1 cellular context compared by ENCODE assay signal in genomic region chr4:41360911-41361830, GRCh38.
TF ChIP-seq lines count a peak whose summit lies in the region.

No MANE protein-coding gene starts in this region.

TF ChIP-seq in HEK293, 187 proteins besides CTCF, POLR2A, EP300 and RAD21 (continued from another document):
- TF ChIP-seq ZBTB11 (tag by site-specific recombination; conservative IDR thresholded peaks at IDR 0.05; ENCODE audit: low read depth), result 0 out of 2 replicates have a peak, but pooled peaks have one; percentile 21
- TF ChIP-seq ZBTB26 (tag by site-specific recombination; optimal IDR thresholded peaks at IDR 0.05), result peak; percentile 83
- TF ChIP-seq ZNF140 (tag by site-specific recombination; IDR thresholded peaks at IDR 0.05), result no peak
- peak; percentile 17; the same call in 1 of the 2 replicates for TF ChIP-seq ZBTB17 (tag by site-specific recombination; IDR thresholded peaks at IDR 0.05)
- TF ChIP-seq ZNF148 (tag by site-specific recombination; IDR thresholded peaks at IDR 0.05; ENCODE audit: borderline replicate concordance), result no peak
- peak; percentile 67 for TF ChIP-seq ZNF341 (tag by site-specific recombination; IDR thresholded peaks at IDR 0.05; ENCODE audit: low read depth)
- TF ChIP-seq ZNF121 (tag by site-specific recombination; IDR thresholded peaks at IDR 0.05), result no peak
- no peak for TF ChIP-seq ZNF704 (tag by site-specific recombination; IDR thresholded peaks at IDR 0.05)
- TF ChIP-seq ZSCAN5A (tag by site-specific recombination; IDR thresholded peaks at IDR 0.05), result no peak
- TF ChIP-seq ZBTB10 (tag by site-specific recombination; IDR thresholded peaks at IDR 0.05), result 0 out of 2 replicates have a peak, but pooled peaks have one; percentile 25
- TF ChIP-seq GLIS2 (tag by site-specific recombination; IDR thresholded peaks at IDR 0.05), result peak; percentile 58
- TF ChIP-seq ZFHX2 (tag by site-specific recombination; conservative IDR thresholded peaks at IDR 0.05), result peak; percentile 56
- no peak for TF ChIP-seq ZNF114 (tag by site-specific recombination; IDR thresholded peaks at IDR 0.05)
- TF ChIP-seq HIC1 (tag by site-specific recombination; IDR thresholded peaks at IDR 0.05), result 0 out of 2 replicates have a peak, but pooled peaks have one; percentile 20
- no peak for TF ChIP-seq ZNF585B (tag by site-specific recombination; IDR thresholded peaks at IDR 0.05)
- TF ChIP-seq PRDM1 (tag by site-specific recombination; IDR thresholded peaks at IDR 0.05), result no peak
- TF ChIP-seq ZBTB48 (tag by site-specific recombination; IDR thresholded peaks at IDR 0.05), result 0 out of 2 replicates have a peak, but pooled peaks have one; percentile 42
- TF ChIP-seq INSM2 (tag by site-specific recombination; IDR thresholded peaks at IDR 0.05), result no peak
- TF ChIP-seq ZNF837 (tag by site-specific recombination; IDR thresholded peaks at IDR 0.05), result no peak
- 0 out of 2 replicates have a peak, but pooled peaks have one; percentile 10 for TF ChIP-seq ZNF600 (tag by site-specific recombination; IDR thresholded peaks at IDR 0.05)
